1 cellular context compared by ENCODE assay signal in genomic region chr9:107292811-107293554, GRCh38.
TF ChIP-seq lines count a peak whose summit lies in the region.

No MANE protein-coding gene starts in this region.

TF ChIP-seq in IMR-90, 13 proteins besides CTCF, POLR2A, EP300 and RAD21:
- no peak for TF ChIP-seq RFX5 (IDR thresholded peaks at IDR 0.05; ENCODE audit: low read depth, low read length)
- TF ChIP-seq BHLHE40 (IDR thresholded peaks at IDR 0.05; ENCODE audit: low read depth, low read length): no peak
- TF ChIP-seq CEBPB (IDR thresholded peaks at IDR 0.05; ENCODE audit: low read depth, low read length): no peak
- TF ChIP-seq MAZ (IDR thresholded peaks at IDR 0.05; ENCODE audit: borderline replicate concordance, low read depth, low read length): no peak
- no peak for TF ChIP-seq MXI1 (IDR thresholded peaks at IDR 0.05; ENCODE audit: borderline replicate concordance, low read depth, low read length)
- no peak for TF ChIP-seq CHD1 (IDR thresholded peaks at IDR 0.05; ENCODE audit: low read depth, low read length)
- no peak for TF ChIP-seq USF2 (IDR thresholded peaks at IDR 0.05; ENCODE audit: low read depth, low read length)
- no peak for TF ChIP-seq ELK1 (IDR thresholded peaks at IDR 0.05; ENCODE audit: borderline replicate concordance, low read depth, low read length)
- TF ChIP-seq RCOR1 (IDR thresholded peaks at IDR 0.05; ENCODE audit: insufficient replicate concordance, low read length): no peak
- no peak for TF ChIP-seq NFE2L2 (IDR thresholded peaks at IDR 0.05; ENCODE audit: low read depth, low read length)
- TF ChIP-seq FOS (IDR thresholded peaks at IDR 0.05; ENCODE audit: low read depth, low read length): no peak
- TF ChIP-seq MAFK (IDR thresholded peaks at IDR 0.05; ENCODE audit: low read depth, low read length): no peak
- TF ChIP-seq SMC3 (IDR thresholded peaks at IDR 0.05; ENCODE audit: low read depth, low read length): no peak
